ENCODE assay signal across 2 cellular contexts in genomic region chr2:43745457-43745856, GRCh38.
TF ChIP-seq lines count a peak whose summit lies in the region.

No MANE protein-coding gene starts in this region.

TF ChIP-seq in IMR-90, 13 proteins besides CTCF, POLR2A, EP300 and RAD21:
- TF ChIP-seq MXI1 (IDR thresholded peaks at IDR 0.05; ENCODE audit: borderline replicate concordance, low read depth, low read length) (no peak), CHD1 (IDR thresholded peaks at IDR 0.05; ENCODE audit: low read depth, low read length) (no peak), FOS (IDR thresholded peaks at IDR 0.05; ENCODE audit: low read depth, low read length) (no peak), RFX5 (IDR thresholded peaks at IDR 0.05; ENCODE audit: low read depth, low read length) (no peak), MAZ (IDR thresholded peaks at IDR 0.05; ENCODE audit: borderline replicate concordance, low read depth, low read length) (no peak), SMC3 (IDR thresholded peaks at IDR 0.05; ENCODE audit: low read depth, low read length) (no peak), RCOR1 (IDR thresholded peaks at IDR 0.05; ENCODE audit: insufficient replicate concordance, low read length) (no peak)

TF ChIP-seq in HepG2, 621 proteins besides CTCF, POLR2A, EP300 and RAD21:
- no peak for TF ChIP-seq MAFK (conservative IDR thresholded peaks at IDR 0.05 in 1 of 2, IDR thresholded peaks at IDR 0.05 in 1 of 2; ENCODE audit: low read length in 2 of 2)
- TF ChIP-seq CBFB (CRISPR knock-in tag; IDR thresholded peaks at IDR 0.05): no peak
- no peak for TF ChIP-seq ZNF615 (CRISPR knock-in tag; IDR thresholded peaks at IDR 0.05; ENCODE audit: borderline replicate concordance)
- no peak for TF ChIP-seq PRDM15 (CRISPR knock-in tag; IDR thresholded peaks at IDR 0.05)
- no peak for TF ChIP-seq ZNF780A (CRISPR knock-in tag; IDR thresholded peaks at IDR 0.05)
- TF ChIP-seq ASH2L (IDR thresholded peaks at IDR 0.05; ENCODE audit: insufficient read length, low read depth, low read length): peak; percentile 26
- TF ChIP-seq ZNF431 (CRISPR knock-in tag; IDR thresholded peaks at IDR 0.05; ENCODE audit: borderline replicate concordance, low read depth): no peak
- no peak for TF ChIP-seq ATF3 (CRISPR knock-in tag; IDR thresholded peaks at IDR 0.05)
- no peak for TF ChIP-seq ZNF75D (CRISPR knock-in tag; IDR thresholded peaks at IDR 0.05; ENCODE audit: borderline replicate concordance)
- peak; percentile 28; the same call in 1 of the 2 replicates for TF ChIP-seq ARID5B (CRISPR knock-in tag; IDR thresholded peaks at IDR 0.05)
- no peak for TF ChIP-seq CREB3 (CRISPR knock-in tag; IDR thresholded peaks at IDR 0.05)
- 0 out of 2 replicates have a peak, but pooled peaks have one; percentile 29 for TF ChIP-seq SRF (IDR thresholded peaks at IDR 0.05; ENCODE audit: low read depth, low read length)
- TF ChIP-seq DNMT3B (CRISPR knock-in tag; conservative IDR thresholded peaks at IDR 0.05): no peak
- peak; percentile 36 for TF ChIP-seq HNF4A (CRISPR knock-in tag; IDR thresholded peaks at IDR 0.05)
- TF ChIP-seq MYNN (CRISPR knock-in tag; IDR thresholded peaks at IDR 0.05; ENCODE audit: low read depth): no peak
- no peak for TF ChIP-seq KDM1A (CRISPR knock-in tag; IDR thresholded peaks at IDR 0.05)
- TF ChIP-seq AHDC1 (CRISPR knock-in tag; IDR thresholded peaks at IDR 0.05; ENCODE audit: borderline replicate concordance): peak; percentile 40; the same call in 1 of the 2 replicates
- no peak for TF ChIP-seq ATAD3A (CRISPR knock-in tag; IDR thresholded peaks at IDR 0.05)
- TF ChIP-seq ZNF326 (CRISPR knock-in tag; IDR thresholded peaks at IDR 0.05; ENCODE audit: borderline replicate concordance): no peak
- peak; percentile 60 for TF ChIP-seq PAXIP1 (CRISPR knock-in tag; conservative IDR thresholded peaks at IDR 0.05)
- TF ChIP-seq ZNF784 (CRISPR knock-in tag; IDR thresholded peaks at IDR 0.05; ENCODE audit: borderline replicate concordance): no peak
- no peak for TF ChIP-seq ZNF776 (CRISPR knock-in tag; IDR thresholded peaks at IDR 0.05)
- TF ChIP-seq GFI1 (CRISPR knock-in tag; IDR thresholded peaks at IDR 0.05; ENCODE audit: borderline replicate concordance): peak; percentile 76
- TF ChIP-seq ZNF30 (CRISPR knock-in tag; IDR thresholded peaks at IDR 0.05): no peak
- no peak for TF ChIP-seq ZNF790 (CRISPR knock-in tag; IDR thresholded peaks at IDR 0.05; ENCODE audit: borderline replicate concordance)
- TF ChIP-seq ZNF672 (CRISPR knock-in tag; IDR thresholded peaks at IDR 0.05): no peak
- no peak for TF ChIP-seq ZNF607 (CRISPR knock-in tag; IDR thresholded peaks at IDR 0.05; ENCODE audit: borderline replicate concordance)
- TF ChIP-seq AKAP8 (CRISPR knock-in tag; IDR thresholded peaks at IDR 0.05): no peak
- peak; percentile 67 for TF ChIP-seq TEAD3 (CRISPR knock-in tag; optimal IDR thresholded peaks at IDR 0.05; ENCODE audit: borderline replicate concordance)
- 0 out of 2 replicates have a peak, but pooled peaks have one; percentile 27 for TF ChIP-seq ATF2 (CRISPR knock-in tag; IDR thresholded peaks at IDR 0.05)
- 0 out of 2 replicates have a peak, but pooled peaks have one; percentile 29 for TF ChIP-seq JUN (CRISPR knock-in tag; IDR thresholded peaks at IDR 0.05)
- peak; percentile 66; the same call in 1 of the 2 replicates for TF ChIP-seq ZNF264 (CRISPR knock-in tag; IDR thresholded peaks at IDR 0.05)
- TF ChIP-seq NCOR1 (IDR thresholded peaks at IDR 0.05; ENCODE audit: borderline replicate concordance, low read length): no peak
